Comparison of ENCODE assay signal across 1 cellular context in genomic region chr18:907171-907879, GRCh38.
A peak's percentile ranks its signal among the peaks of the same experiment; 100 is the strongest.
TF ChIP-seq lines count a peak whose summit lies in the region.

No MANE protein-coding gene starts in this region.

TF ChIP-seq in GM23338, 12 proteins besides CTCF, POLR2A, EP300 and RAD21 (continued from another document):
- no peak for TF ChIP-seq ZNF462 (CRISPR knock-in tag; IDR thresholded peaks at IDR 0.05)
- peak; percentile 12 for TF ChIP-seq EZH2 (IDR thresholded peaks at IDR 0.05; ENCODE audit: low read depth, unreplicated experiment)
- TF ChIP-seq ZNF331 (CRISPR knock-in tag; IDR thresholded peaks at IDR 0.05; ENCODE audit: low read depth): no peak
- TF ChIP-seq, protein P1, sequence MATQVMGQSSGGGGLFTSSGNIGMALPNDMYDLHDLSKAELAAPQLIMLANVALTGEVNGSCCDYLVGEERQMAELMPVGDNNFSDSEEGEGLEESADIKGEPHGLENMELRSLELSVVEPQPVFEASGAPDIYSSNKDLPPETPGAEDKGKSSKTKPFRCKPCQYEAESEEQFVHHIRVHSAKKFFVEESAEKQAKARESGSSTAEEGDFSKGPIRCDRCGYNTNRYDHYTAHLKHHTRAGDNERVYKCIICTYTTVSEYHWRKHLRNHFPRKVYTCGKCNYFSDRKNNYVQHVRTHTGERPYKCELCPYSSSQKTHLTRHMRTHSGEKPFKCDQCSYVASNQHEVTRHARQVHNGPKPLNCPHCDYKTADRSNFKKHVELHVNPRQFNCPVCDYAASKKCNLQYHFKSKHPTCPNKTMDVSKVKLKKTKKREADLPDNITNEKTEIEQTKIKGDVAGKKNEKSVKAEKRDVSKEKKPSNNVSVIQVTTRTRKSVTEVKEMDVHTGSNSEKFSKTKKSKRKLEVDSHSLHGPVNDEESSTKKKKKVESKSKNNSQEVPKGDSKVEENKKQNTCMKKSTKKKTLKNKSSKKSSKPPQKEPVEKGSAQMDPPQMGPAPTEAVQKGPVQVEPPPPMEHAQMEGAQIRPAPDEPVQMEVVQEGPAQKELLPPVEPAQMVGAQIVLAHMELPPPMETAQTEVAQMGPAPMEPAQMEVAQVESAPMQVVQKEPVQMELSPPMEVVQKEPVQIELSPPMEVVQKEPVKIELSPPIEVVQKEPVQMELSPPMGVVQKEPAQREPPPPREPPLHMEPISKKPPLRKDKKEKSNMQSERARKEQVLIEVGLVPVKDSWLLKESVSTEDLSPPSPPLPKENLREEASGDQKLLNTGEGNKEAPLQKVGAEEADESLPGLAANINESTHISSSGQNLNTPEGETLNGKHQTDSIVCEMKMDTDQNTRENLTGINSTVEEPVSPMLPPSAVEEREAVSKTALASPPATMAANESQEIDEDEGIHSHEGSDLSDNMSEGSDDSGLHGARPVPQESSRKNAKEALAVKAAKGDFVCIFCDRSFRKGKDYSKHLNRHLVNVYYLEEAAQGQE (IDR thresholded peaks at IDR 0.05; ENCODE audit: unreplicated experiment): no peak
